ENCODE assay signal across 16 cellular contexts in the genomic region with DNA sequence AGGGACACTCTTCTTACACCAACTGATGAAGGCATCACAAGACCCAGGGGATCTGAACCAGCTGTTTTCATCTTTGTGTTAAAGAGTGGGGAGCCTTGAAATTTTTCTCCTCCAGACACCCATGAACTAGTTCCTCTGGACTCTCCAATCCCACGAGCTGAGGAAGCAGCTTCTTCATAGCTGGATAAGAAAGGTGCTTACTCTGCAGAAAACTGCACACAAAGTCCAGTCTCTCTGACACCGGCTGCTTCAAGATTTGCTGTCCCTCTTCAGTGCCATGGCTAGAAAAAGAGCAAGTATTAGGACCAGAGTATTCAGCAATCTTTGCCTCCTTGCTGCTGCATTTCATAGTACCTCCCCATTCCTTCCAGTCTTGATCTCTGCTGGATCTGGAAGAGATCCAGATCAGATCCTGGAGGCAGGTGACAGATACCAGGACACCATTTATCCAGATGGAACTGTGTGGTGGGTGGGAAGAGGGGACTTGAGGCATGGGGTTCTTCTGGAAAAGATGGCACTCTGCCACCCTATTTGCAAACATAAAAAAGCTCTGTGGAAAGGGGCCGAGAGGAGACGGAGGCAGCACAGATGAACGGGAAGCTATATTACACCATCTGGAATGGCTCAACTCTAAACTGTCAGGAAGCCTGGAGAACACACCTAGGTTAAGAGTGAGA. TPM values are rescaled to one million over a fixed set of nuclear protein-coding genes. Genes with fewer than 3 reads are reported as not detected.
A peak's percentile ranks its signal among the peaks of the same experiment; 100 is the strongest.
DNase-seq lines count a peak whose midpoint lies in the region; ATAC-seq, FAIRE-seq and TF ChIP-seq lines count a peak whose summit lies in the region.
"Had no signal": no experiment of that assay in that cellular context is flagged by ENCODE, and none has a peak within 500 bp of the region (broad histone marks: within the 10 kb centered on the region; RNA-seq: fewer than 3 reads in every experiment).

No MANE protein-coding gene starts in this region.

- no peak for TF ChIP-seq CTCF in keratinocyte (optimal IDR thresholded peaks at IDR 0.05 in 1 of 3, IDR thresholded peaks at IDR 0.05 in 1 of 3, conservative IDR thresholded peaks at IDR 0.05 in 1 of 3; ENCODE audit: extremely low read depth in 1 of 3, insufficient read depth in 2 of 3, low read length in 3 of 3)

- no peak overlapping the region for H2AFZ ChIP-seq in keratinocyte (ENCODE audit: control insufficient read depth, low read length)

- no peaks in the 10 kb centered on the region for H3K9me1 ChIP-seq in keratinocyte (ENCODE audit: control insufficient read depth, extremely low read depth, insufficient read depth, low read length)

- H3K9me3 ChIP-seq in T-helper 17 cell (ENCODE audit: control insufficient read depth, low read length, poor library complexity, severe bottlenecking) (no peaks in the 10 kb centered on the region), keratinocyte (ENCODE audit: control insufficient read depth, low read depth, low read length) (no peaks in the 10 kb centered on the region), stomach smooth muscle (ENCODE audit: control insufficient read depth in 2 of 2, low read length in 2 of 2) (no peaks in the 10 kb centered on the region)
- H3K9me3 ChIP-seq: ascending aorta, heart left ventricle, right atrium auricular region, thyroid gland had no signal

- H3K27me3 ChIP-seq in keratinocyte (ENCODE audit: control insufficient read depth, extremely low read depth, insufficient read depth, low read length) (no peaks in the 10 kb centered on the region), stomach smooth muscle (ENCODE audit: control insufficient read depth in 1 of 2, insufficient read depth in 2 of 2, low read length in 2 of 2) (no peaks in the 10 kb centered on the region)
- H3K27me3 ChIP-seq: ascending aorta, heart left ventricle, right atrium auricular region, thyroid gland had no signal

- FAIRE-seq in keratinocyte (lab: Jason Lieb, UNC) = peak; percentile 9
- FAIRE-seq: islet of Langerhans had no signal

- dilution Hi-C loops in keratinocyte (cut with MboI; ENCODE audit: extremely low pct_ligation_motif_present, low sequenced_read_pairs) = no loop called here

- H3K9ac ChIP-seq in keratinocyte (ENCODE audit: control insufficient read depth, extremely low read depth, insufficient read depth, low read length) (no peak overlapping the region), stomach smooth muscle (ENCODE audit: low read length in 2 of 2) (peak overlapping the region; percentile 3 to 51)

- H3K27me3 Mint-ChIP-seq in activated T-cell treated with anti-CD3 and anti-CD28 coated beads, Interleukin-2, amount 50 U/mL, for 24 hours = no peaks in the 10 kb centered on the region
- H3K27me3 Mint-ChIP-seq in T-helper 17 cell = no peaks in the 10 kb centered on the region
- H3K27me3 Mint-ChIP-seq: IgD-negative memory B cell had no signal

- H3K27ac ChIP-seq in keratinocyte (ENCODE audit: control insufficient read depth, insufficient read depth, low read length) (no peak overlapping the region), stomach smooth muscle (ENCODE audit: low read length) (peak overlapping the region; percentile 70)

- no peak overlapping the region for H3K4me2 ChIP-seq in keratinocyte (ENCODE audit: control insufficient read depth, extremely low read depth, insufficient read depth, low read depth, low read length)

- peaks cover 2% of the 10 kb centered on the region for H4K20me1 ChIP-seq in keratinocyte (ENCODE audit: control insufficient read depth, extremely low read depth, insufficient read depth, low read length)

- H3K4me1 Mint-ChIP-seq in activated T-cell treated with anti-CD3 and anti-CD28 coated beads, Interleukin-2, amount 50 U/mL, for 24 hours (ENCODE audit: low read depth) = peaks cover 37% of the 10 kb centered on the region
- peaks cover 25% of the 10 kb centered on the region for H3K4me1 Mint-ChIP-seq in T-helper 17 cell

- H3K36me3 ChIP-seq in keratinocyte (ENCODE audit: control insufficient read depth in 2 of 2, extremely low read depth in 1 of 2, insufficient read depth in 2 of 2, low read length in 2 of 2) (peaks cover 33 to 63% of the 10 kb centered on the region in 2 experiments), stomach smooth muscle (ENCODE audit: control insufficient read depth in 2 of 2, insufficient read depth in 2 of 2, low read length in 2 of 2) (peaks cover 70 to 77% of the 10 kb centered on the region in 2 donors)

- peaks cover 94% of the 10 kb centered on the region for H3K36me3 Mint-ChIP-seq in activated T-cell treated with anti-CD3 and anti-CD28 coated beads, Interleukin-2, amount 50 U/mL, for 24 hours (ENCODE audit: low read depth)
- peaks cover 5% of the 10 kb centered on the region for H3K36me3 Mint-ChIP-seq in T-helper 17 cell (ENCODE audit: low read depth)

- peaks cover 4% of the 10 kb centered on the region for H3K79me2 ChIP-seq in keratinocyte (ENCODE audit: control insufficient read depth, insufficient read depth, low read length)

- ATAC-seq in T-helper 17 cell (no peak), left lobe of liver (no peak)

- DNase-seq in activated T-cell treated with anti-CD3 and anti-CD28 coated beads, Interleukin-2, amount 50 U/mL, for 24 hours = no peak
- no peak for DNase-seq in activated T-cell treated with anti-CD3 and anti-CD28 coated beads for 4 hours
- no peak for DNase-seq in T-helper 17 cell
- no peak for DNase-seq in keratinocyte (ENCODE audit: low read depth, low spot score)
- no peak for DNase-seq in left lobe of liver (ENCODE audit: low spot score)
- DNase-seq in SIG-M5 (lab: John Stamatoyannopoulos, UW) = no peak
- no peak for DNase-seq in HuH-7 (ENCODE audit: low spot score)
- DNase-seq: NCI-H524 treated with DMSO at 0.1 percent for 48 hours had no signal

- no peak overlapping the region for H3K4me3 ChIP-seq in keratinocyte (ENCODE audit: control insufficient read depth in 2 of 3, extremely low read depth in 1 of 3, insufficient read depth in 2 of 3, low read depth in 1 of 3, low read length in 3 of 3)
- no peak overlapping the region for H3K4me3 ChIP-seq in stomach smooth muscle (ENCODE audit: low read length in 2 of 2)
- H3K4me3 ChIP-seq: ascending aorta, coronary artery, heart left ventricle, right atrium auricular region, thyroid gland had no signal

- no peaks in the 10 kb centered on the region for H3K9me3 Mint-ChIP-seq in activated T-cell treated with anti-CD3 and anti-CD28 coated beads, Interleukin-2, amount 50 U/mL, for 24 hours
- H3K9me3 Mint-ChIP-seq: IgD-negative memory B cell had no signal

- H3K4me3 Mint-ChIP-seq in activated T-cell treated with anti-CD3 and anti-CD28 coated beads, Interleukin-2, amount 50 U/mL, for 24 hours = no peak overlapping the region
- H3K4me3 Mint-ChIP-seq in T-helper 17 cell = no peak overlapping the region
- H3K4me3 Mint-ChIP-seq: IgD-negative memory B cell had no signal

- H3K27ac Mint-ChIP-seq in activated T-cell treated with anti-CD3 and anti-CD28 coated beads, Interleukin-2, amount 50 U/mL, for 24 hours = peak overlapping the region; percentile 73
- H3K27ac Mint-ChIP-seq in T-helper 17 cell = peak overlapping the region; percentile 34

- H3K4me1 ChIP-seq in keratinocyte (ENCODE audit: control insufficient read depth, extremely low read depth, insufficient read depth, low read length) (peaks cover 16% of the 10 kb centered on the region), stomach smooth muscle (ENCODE audit: control insufficient read depth, insufficient read depth, low read length) (peaks cover 31% of the 10 kb centered on the region)

RNA-seq across cellular contexts. Expression of a gene that starts 25.5 kb away (rescaled TPM):
- total RNA-seq in T-helper 17 cell (10 to 100 TPM; 25.7 to 28.0 TPM), left lobe of liver (3.0 TPM)
- 1.4 to 4.7 TPM (median 2.9 TPM) in 3 replicates for polyA plus RNA-seq in keratinocyte
- polyA plus RNA-seq in keratinocyte (2011; ENCODE audit: low read depth) = 1.9 TPM
- 0.26 and 0.44 TPM in 2 replicates for polyA plus RNA-seq in keratinocyte (2011; cell fraction: cytosol; rRNA removed)
- polyA plus RNA-seq in keratinocyte (2011; cell fraction: nucleus; rRNA removed) = 18.8 and 19.7 TPM in 2 replicates
- 0.87 and 1.8 TPM in 2 replicates for polyA plus RNA-seq in keratinocyte (2012; ENCODE audit: low replicate concordance)
- 1.9 to 4.7 TPM (median 3.4 TPM) in 3 replicates for polyA minus RNA-seq in keratinocyte
- polyA minus RNA-seq in keratinocyte (2011; cell fraction: cytosol; rRNA and poly(A)+ RNA removed) = not detected
- polyA minus RNA-seq in keratinocyte (2011; cell fraction: nucleus; rRNA and poly(A)+ RNA removed) = 4.5 and 9.5 TPM in 2 replicates

RNA-seq across cellular contexts. Expression of a gene that starts 56.1 kb away (rescaled TPM):
- total RNA-seq in T-helper 17 cell (100 to 1,000 TPM; 207 to 208 TPM), left lobe of liver (59.0 TPM)
- 38.8 to 45.7 TPM (median 40.4 TPM) in 3 replicates for polyA plus RNA-seq in keratinocyte
- 26.5 TPM for polyA plus RNA-seq in keratinocyte (2011; ENCODE audit: low read depth)
- 24.7 and 32.8 TPM in 2 replicates for polyA plus RNA-seq in keratinocyte (2011; cell fraction: cytosol; rRNA removed)
- 108 and 133 TPM in 2 replicates for polyA plus RNA-seq in keratinocyte (2011; cell fraction: nucleus; rRNA removed)
- 44.4 and 52.9 TPM in 2 replicates for polyA plus RNA-seq in keratinocyte (2012; ENCODE audit: low replicate concordance)
- 89.8 to 255 TPM (median 101 TPM) in 3 replicates for polyA minus RNA-seq in keratinocyte
- 46.2 TPM for polyA minus RNA-seq in keratinocyte (2011; cell fraction: cytosol; rRNA and poly(A)+ RNA removed)
- polyA minus RNA-seq in keratinocyte (2011; cell fraction: nucleus; rRNA and poly(A)+ RNA removed) = 82.2 and 105 TPM in 2 replicates

RNA-seq across cellular contexts. Expression of a gene that starts 56.4 kb away (rescaled TPM):
- total RNA-seq in T-helper 17 cell (1 to 10 TPM in 1 of 2 donors, under 1 TPM in 1; 0.75 to 4.5 TPM), left lobe of liver (7.6 TPM)
- 4.2 to 6.7 TPM (median 5.2 TPM) in 3 replicates for polyA plus RNA-seq in keratinocyte
- 3.5 TPM for polyA plus RNA-seq in keratinocyte (2011; ENCODE audit: low read depth)
- 3.3 and 4.0 TPM in 2 replicates for polyA plus RNA-seq in keratinocyte (2011; cell fraction: cytosol; rRNA removed)
- 2.7 and 4.0 TPM in 2 replicates for polyA plus RNA-seq in keratinocyte (2011; cell fraction: nucleus; rRNA removed)
- 2.3 and 6.0 TPM in 2 replicates for polyA plus RNA-seq in keratinocyte (2012; ENCODE audit: low replicate concordance)
- 0.66 to 10.5 TPM (median 3.7 TPM) in 3 replicates for polyA minus RNA-seq in keratinocyte
- 3.1 TPM for polyA minus RNA-seq in keratinocyte (2011; cell fraction: cytosol; rRNA and poly(A)+ RNA removed)
- polyA minus RNA-seq in keratinocyte (2011; cell fraction: nucleus; rRNA and poly(A)+ RNA removed) = 0.74 and 1.6 TPM in 2 replicates
